In the genomic region with DNA sequence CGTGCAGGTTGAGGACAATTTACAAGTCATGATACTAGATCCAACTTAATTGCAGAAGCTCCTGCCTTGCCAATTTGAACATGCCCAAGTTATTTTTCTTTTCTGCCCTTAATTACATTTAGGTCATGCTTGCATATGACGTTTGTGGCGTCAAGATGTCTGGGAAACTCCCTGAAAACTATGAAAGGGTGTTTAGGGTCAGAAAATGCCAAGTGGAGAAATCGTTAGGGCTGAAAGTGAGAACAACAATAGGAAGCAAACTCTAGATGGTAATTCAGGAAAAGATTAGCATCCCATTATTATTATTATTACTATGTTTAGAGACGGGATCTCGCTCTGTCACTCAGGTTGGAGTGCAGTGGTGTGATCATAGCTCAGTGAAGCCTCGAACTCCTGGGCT, we compare ENCODE assay signal across 1 cellular context.
TF ChIP-seq lines count a peak whose summit lies in the region.

No MANE protein-coding gene starts in this region.

TF ChIP-seq in SK-N-SH, 30 proteins besides CTCF, POLR2A, EP300 and RAD21 (continued from another document):
- TF ChIP-seq, protein P1, sequence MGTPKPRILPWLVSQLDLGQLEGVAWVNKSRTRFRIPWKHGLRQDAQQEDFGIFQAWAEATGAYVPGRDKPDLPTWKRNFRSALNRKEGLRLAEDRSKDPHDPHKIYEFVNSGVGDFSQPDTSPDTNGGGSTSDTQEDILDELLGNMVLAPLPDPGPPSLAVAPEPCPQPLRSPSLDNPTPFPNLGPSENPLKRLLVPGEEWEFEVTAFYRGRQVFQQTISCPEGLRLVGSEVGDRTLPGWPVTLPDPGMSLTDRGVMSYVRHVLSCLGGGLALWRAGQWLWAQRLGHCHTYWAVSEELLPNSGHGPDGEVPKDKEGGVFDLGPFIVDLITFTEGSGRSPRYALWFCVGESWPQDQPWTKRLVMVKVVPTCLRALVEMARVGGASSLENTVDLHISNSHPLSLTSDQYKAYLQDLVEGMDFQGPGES (IDR thresholded peaks at IDR 0.05; ENCODE audit: low read depth, low read length), result no peak
